In genomic region chr2:206457188-206457634, GRCh38 we compare ENCODE assay signal across 10 cellular contexts. TPM values are rescaled to one million over a fixed set of nuclear protein-coding genes. Genes with fewer than 3 reads are reported as not detected.
A peak's percentile ranks its signal among the peaks of the same experiment; 100 is the strongest.
DNase-seq lines count a peak whose midpoint lies in the region; ATAC-seq, FAIRE-seq and TF ChIP-seq lines count a peak whose summit lies in the region.
"Had no signal": no experiment of that assay in that cellular context is flagged by ENCODE, and none has a peak within 500 bp of the region (broad histone marks: within the 10 kb centered on the region; RNA-seq: fewer than 3 reads in every experiment).

No MANE protein-coding gene starts in this region.

- H3K4me2 ChIP-seq in GM12878 (ENCODE audit: control insufficient read depth, insufficient read depth): no peak overlapping the region

- POLR2A ChIA-PET in GM12878 (lab: Charles Lee): interaction anchor here (1.2 to 2.2 kb wide), 2 partner anchors 12 to 33 kb away, joined by 3 to 7 read pairs; no protein-coding TSS in a partner anchor

- CTCF ChIA-PET in GM12878 (lab: Yijun Ruan, JAX): interaction anchor here (0.9 to 2.3 kb wide), 6 partner anchors 9 to 101 kb away, joined by 3 to 6 read pairs (median 3); no protein-coding TSS in a partner anchor

- H3K9me3 ChIP-seq in GM12878 (replicated peaks; ENCODE audit: control insufficient read depth, insufficient read depth, low read length) (no peaks in the 10 kb centered on the region; the same call in 2 of the 3 replicates), pancreas (no peaks in the 10 kb centered on the region)

- WGBS in GM12878 (ENCODE audit: insufficient coverage, insufficient replicate concordance, low lambda C conversion rate, missing lambda C conversion rate): 0% methylated on average over 2 of the region's 2 CpGs
- WGBS in pancreas, 2 donors: 31 to 37% methylated on average over 2 of the region's 2 CpGs

- DNase-seq in GM12878 (ENCODE audit: low read depth, low spot score) (peak; percentile 83), urothelium cell line (ENCODE audit: low spot score) (no peak), pancreas (no peak)
- no peak for DNase-seq in NK-92 treated with Interleukin-12 subunit alpha and Interleukin-12 subunit beta, amount 100 ng/mL, for 24 hours (lab: John Stamatoyannopoulos, UW)
- no peak for DNase-seq in activated effector memory CD4-positive, alpha-beta T cell treated with Interleukin-2 at 50 U/mL for 16 hours
- DNase-seq: EL, left ventricle myocardium superior had no signal

- ATAC-seq in GM18511 (IDR thresholded peaks at IDR 0.05; ENCODE audit: unreplicated experiment): peak; percentile 94
- peak; percentile 93 for ATAC-seq in GM21576 (IDR thresholded peaks at IDR 0.05; ENCODE audit: unreplicated experiment)
- ATAC-seq in HG03432 (IDR thresholded peaks at IDR 0.05; ENCODE audit: unreplicated experiment): peak; percentile 91
- peak; percentile 88 for ATAC-seq in GM12878
- no peak for ATAC-seq in pancreas
- ATAC-seq: left ventricle myocardium superior had no signal

- H2AFZ ChIP-seq in GM12878 (ENCODE audit: control insufficient read depth, low read depth, low read length): no peak overlapping the region

- H3K9ac ChIP-seq in GM12878 (ENCODE audit: control insufficient read depth, insufficient read depth, low read length): no peak overlapping the region

- H3K36me3 ChIP-seq in GM12878 (ENCODE audit: control insufficient read depth in 2 of 2, insufficient read depth in 2 of 2, low read length in 1 of 2) (no peaks in the 10 kb centered on the region), pancreas (no peaks in the 10 kb centered on the region)

- SMC1A ChIA-PET in GM12878 (lab: Charles Lee; ENCODE audit: uncharacterized antibody, unreplicated experiment): interaction anchor here (0.8 to 2.4 kb wide), 8 partner anchors 9 to 61 kb away, joined by 3 to 8 read pairs (median 5); no protein-coding TSS in a partner anchor

- peak; percentile 82 to 90 for TF ChIP-seq EP300 in GM12878 (IDR thresholded peaks at IDR 0.05; ENCODE audit: borderline replicate concordance in 1 of 2, control insufficient read depth in 1 of 2, low read depth in 2 of 2, low read length in 2 of 2)

- no peak overlapping the region for H3K4me3 ChIP-seq in GM12878
- H3K4me3 ChIP-seq in pancreas: no peak overlapping the region

- RAD21 ChIA-PET in GM12878 (lab: Charles Lee; ENCODE audit: unreplicated experiment): interaction anchor here (0.8 to 1.5 kb wide), 5 partner anchors 31 to 105 kb away, joined by 3 to 5 read pairs (median 3); no protein-coding TSS in a partner anchor

- peaks cover 23% of the 10 kb centered on the region for H3K4me1 ChIP-seq in GM12878 (ENCODE audit: control insufficient read depth, insufficient read depth, low read length)
- no peaks in the 10 kb centered on the region for H3K4me1 ChIP-seq in pancreas

- TF ChIP-seq CTCF in GM12878 (IDR thresholded peaks at IDR 0.05 in 2 of 3, conservative IDR thresholded peaks at IDR 0.05 in 1 of 3; ENCODE audit: control insufficient read depth in 2 of 3, extremely low read depth in 1 of 3, insufficient read depth in 1 of 3, low read depth in 3 of 3, low read length in 3 of 3) (no peak), pancreas (IDR thresholded peaks at IDR 0.05) (no peak)

- no peaks in the 10 kb centered on the region for H4K20me1 ChIP-seq in GM12878 (ENCODE audit: control insufficient read depth, insufficient read depth)

- intact Hi-C loops in GM12878 (cut with micrococcal nuclease; ENCODE audit: unreplicated experiment): loop anchor here (10.0 kb wide), 1 partner anchor 292 kb away; no protein-coding TSS in a partner anchor
- intact Hi-C loops in pancreas (cut with DNase I): no loop called here

- H3K79me2 ChIP-seq in GM12878 (ENCODE audit: control insufficient read depth, insufficient read depth, low read length): no peaks in the 10 kb centered on the region

- BruUV-seq in GM12878 (replicated peaks; lab: Mats Ljungman, UMichigan): no TSS peak

- H3K27me3 ChIP-seq in GM12878 (replicated peaks in 1 of 2; ENCODE audit: control insufficient read depth in 2 of 2, insufficient read depth in 2 of 2, low read length in 1 of 2) (no peaks in the 10 kb centered on the region), pancreas (no peaks in the 10 kb centered on the region)

- no peak overlapping the region for H3K27ac ChIP-seq in GM12878 (ENCODE audit: control insufficient read depth, insufficient read depth)
- no peak overlapping the region for H3K27ac ChIP-seq in pancreas

- FAIRE-seq in GM12878 (lab: Jason Lieb, UNC) (peak; percentile 76), urothelium cell line (lab: Jason Lieb, UNC) (no peak), pancreas (lab: Jason Lieb, UNC) (no peak)

- TF ChIP-seq POLR2A in GM12878 (IDR thresholded peaks at IDR 0.05; ENCODE audit: low read depth, low read length): no peak

- no peak for TF ChIP-seq RAD21 in GM12878 (IDR thresholded peaks at IDR 0.05; ENCODE audit: insufficient read depth, low read depth, low read length)

- in situ Hi-C loops in GM12878 (cut with MboI): no loop called here

TF ChIP-seq in GM12878, 131 proteins besides CTCF, POLR2A, EP300 and RAD21 (continues in another document):
- peak; percentile 59; the same call in 1 of the 2 replicates for TF ChIP-seq JUND (IDR thresholded peaks at IDR 0.05; ENCODE audit: low read depth, low read length)
- peak; percentile 93 for TF ChIP-seq MTA3 (IDR thresholded peaks at IDR 0.05; ENCODE audit: borderline replicate concordance, low read length)
- TF ChIP-seq MLLT1 (IDR thresholded peaks at IDR 0.05): 0 out of 2 replicates have a peak, but pooled peaks have one; percentile 69
- peak; percentile 77; the same call in 1 of the 2 replicates for TF ChIP-seq CREM (IDR thresholded peaks at IDR 0.05; ENCODE audit: low read depth)
- TF ChIP-seq BHLHE40 (IDR thresholded peaks at IDR 0.05; ENCODE audit: borderline replicate concordance in 1 of 2, low read depth in 2 of 2, low read length in 1 of 2): peak; percentile 43 to 72; a peak in 3 of 4 replicates
- TF ChIP-seq STAT1 (conservative IDR thresholded peaks at IDR 0.05): no peak
- TF ChIP-seq PML (IDR thresholded peaks at IDR 0.05; ENCODE audit: low read length): peak; percentile 66; the same call in 1 of the 2 replicates
- TF ChIP-seq TCF7 (IDR thresholded peaks at IDR 0.05; ENCODE audit: borderline replicate concordance): no peak
- TF ChIP-seq MTA2 (IDR thresholded peaks at IDR 0.05; ENCODE audit: low read depth): peak; percentile 95
- TF ChIP-seq POU2F2 (IDR thresholded peaks at IDR 0.05; ENCODE audit: borderline replicate concordance, low read depth, low read length): peak; percentile 73; the same call in 1 of the 3 replicates
- TF ChIP-seq BCL3 (IDR thresholded peaks at IDR 0.05; ENCODE audit: borderline replicate concordance, insufficient read depth, low read depth, low read length, poor library complexity, severe bottlenecking): peak; percentile 85
- TF ChIP-seq IKZF2 (IDR thresholded peaks at IDR 0.05): peak; percentile 99

RNA-seq across cellular contexts. Expression of gene ADAM23, which starts 13.9 kb away (rescaled TPM):
- total RNA-seq in GM12878 (2013; cell fraction: nucleolus; rRNA removed): 51.4 and 53.5 TPM in 2 replicates
- total RNA-seq in GM12878 (2014; rRNA removed): 11.0 and 12.8 TPM in 2 replicates
- 19.3 and 20.6 TPM in 2 replicates for total RNA-seq in GM12878 (2014; rRNA removed; fragmentation: Illumina TruSeq; extraction: Trizol)
- 36.9 and 41.8 TPM in 2 replicates for total RNA-seq in GM12878 (2021)
- polyA plus RNA-seq in GM12878 (2011; ENCODE audit: low read depth): 8.1 TPM
- 26.2 and 31.4 TPM in 2 replicates for polyA plus RNA-seq in GM12878 (2011; rRNA removed)
- 25.4 and 28.4 TPM in 2 replicates for polyA plus RNA-seq in GM12878 (2011; cell fraction: cytosol; rRNA removed)
- polyA plus RNA-seq in GM12878 (2011; cell fraction: nucleus; rRNA removed): 19.6 and 26.4 TPM in 2 replicates
- polyA plus RNA-seq in GM12878 (2012): 10.1 and 12.2 TPM in 2 replicates
- polyA plus RNA-seq in GM12878 (2014; fragmentation: Illumina TruSeq; extraction: Trizol): 36.1 and 50.7 TPM in 2 replicates
- polyA plus RNA-seq in GM12878 (2014; fragmentation: Nextera tagmentation; extraction: Ambion mirVana): 10 to 100 TPM in 1 of 2 experiments, 1 to 10 TPM in 1; 7.9 to 11.9 TPM
- 24.0 and 24.5 TPM in 2 replicates for polyA plus RNA-seq in GM12878 (2014; rRNA removed)
- 10 to 100 TPM in 1 of 2 experiments, 1 to 10 TPM in 1; 5.7 to 11.4 TPM for polyA plus RNA-seq in GM12878 (2016; fragmentation: Nextera tagmentation; extraction: Ambion mirVana)
- 36.3 and 48.4 TPM in 2 replicates for polyA minus RNA-seq in GM12878 (2011; rRNA and poly(A)+ RNA removed)
- 11.5 and 14.9 TPM in 2 replicates for polyA minus RNA-seq in GM12878 (2011; cell fraction: cytosol; rRNA and poly(A)+ RNA removed)
- polyA minus RNA-seq in GM12878 (2011; cell fraction: nucleus; rRNA and poly(A)+ RNA removed): 23.8 and 32.9 TPM in 2 replicates
- total RNA-seq in pancreas: under 1 TPM; 0.23 to 0.92 (median 0.62) TPM
- under 1 TPM; 0.11 to 0.54 TPM for polyA plus RNA-seq in pancreas

Comparison
In these comparisons a context has a peak if more than half of its experiments do, and no peak if none do; other contexts are left out.
1. ATAC-seq: peak in GM18511 (single experiment), GM21576 (single experiment), HG03432 (single experiment) and GM12878 (single experiment); none in pancreas (0 of 4).
2. RNA of gene ADAM23, which starts 13.9 kb away (total RNA-seq): 11.0 to 53.5 TPM in GM12878; 0.23 to 0.92 TPM in pancreas; every median in the first group is over 4 times any median in the second.